ENCODE assay signal across 10 cellular contexts in genomic region chr1:248686815-248687214, GRCh38. TPM values are rescaled to one million over a fixed set of nuclear protein-coding genes. Genes with fewer than 3 reads are reported as not detected.
A peak's percentile ranks its signal among the peaks of the same experiment; 100 is the strongest.
DNase-seq lines count a peak whose midpoint lies in the region; ATAC-seq and TF ChIP-seq lines count a peak whose summit lies in the region.
"Had no signal": no experiment of that assay in that cellular context is flagged by ENCODE, and none has a peak within 500 bp of the region (broad histone marks: within the 10 kb centered on the region; RNA-seq: fewer than 3 reads in every experiment).

No MANE protein-coding gene starts in this region.

- no peaks in the 10 kb centered on the region for H4K20me1 ChIP-seq in DOHH2 (ENCODE audit: control insufficient read depth, insufficient read depth, low read depth, low read length)

- H3K9me3 Mint-ChIP-seq in activated CD4-positive, alpha-beta T cell treated with anti-CD3 and anti-CD28 coated beads, Interleukin-2, amount 10 ng/mL, durations not matched to agents 7 days and 5 days: peaks cover 5% of the 10 kb centered on the region

- no peaks in the 10 kb centered on the region for H3K36me3 Mint-ChIP-seq in activated CD4-positive, alpha-beta T cell treated with anti-CD3 and anti-CD28 coated beads, Interleukin-2, amount 10 ng/mL, durations not matched to agents 7 days and 5 days (ENCODE audit: low read depth)

- peaks cover 6% of the 10 kb centered on the region; the same call in 1 of the 2 replicates for H3K27me3 ChIP-seq in DOHH2 (ENCODE audit: control insufficient read depth, low read length)
- no peaks in the 10 kb centered on the region for H3K27me3 ChIP-seq in effector memory CD4-positive, alpha-beta T cell (replicated peaks; ENCODE audit: control insufficient read depth, insufficient read depth, low read length, poor library complexity, severe bottlenecking)

- no peak overlapping the region for H3K27ac Mint-ChIP-seq in activated CD4-positive, alpha-beta T cell treated with anti-CD3 and anti-CD28 coated beads, Interleukin-2, amount 10 ng/mL, durations not matched to agents 7 days and 5 days
- H3K27ac Mint-ChIP-seq: nephron had no signal

- no peaks in the 10 kb centered on the region for H3K36me3 ChIP-seq in DOHH2 (ENCODE audit: control insufficient read depth, low read length)
- H3K36me3 ChIP-seq in effector memory CD4-positive, alpha-beta T cell (ENCODE audit: control insufficient read depth, insufficient read depth, low read length): no peaks in the 10 kb centered on the region

- H3F3A ChIP-seq in DOHH2 (ENCODE audit: control insufficient read depth, insufficient read depth): no peaks in the 10 kb centered on the region

- H3K4me3 ChIP-seq in DOHH2 (ENCODE audit: low read length): no peak overlapping the region
- H3K4me3 ChIP-seq in effector memory CD4-positive, alpha-beta T cell (ENCODE audit: insufficient read depth, low read depth, low read length, poor library complexity, severe bottlenecking): no peak overlapping the region

- no peaks in the 10 kb centered on the region for H3K9me3 ChIP-seq in DOHH2 (ENCODE audit: control insufficient read depth, insufficient read depth, low read length)
- H3K9me3 ChIP-seq in effector memory CD4-positive, alpha-beta T cell (ENCODE audit: control insufficient read depth, low read length): no peaks in the 10 kb centered on the region

- peak; percentile 46 for TF ChIP-seq CTCF in DOHH2 (IDR thresholded peaks at IDR 0.05; ENCODE audit: low read depth, low read length, poor library complexity, severe bottlenecking)

- no peaks in the 10 kb centered on the region for H3K27me3 Mint-ChIP-seq in activated CD4-positive, alpha-beta T cell treated with anti-CD3 and anti-CD28 coated beads, Interleukin-2, amount 10 ng/mL, durations not matched to agents 7 days and 5 days

- CTCF ChIA-PET in activated CD4-positive, alpha-beta T cell treated with anti-CD3 and anti-CD28 coated beads, Interleukin-2, amount 10 ng/mL, durations not matched to agents 7 days and 5 days (lab: Charles Lee): no interaction called here

- no peaks in the 10 kb centered on the region for H3K79me2 ChIP-seq in DOHH2 (ENCODE audit: control insufficient read depth, low read length)

- no peak overlapping the region for H3K4me2 ChIP-seq in DOHH2 (ENCODE audit: low read length)

- DNase-seq in GM19238 (ENCODE audit: insufficient read length, low spot score) (peak; percentile 39), EL (no peak), NCI-H774 (lab: John Stamatoyannopoulos, UW) (no peak), cardiac septum (ENCODE audit: low spot score) (no peak)
- DNase-seq in activated CD4-positive, alpha-beta T cell treated with anti-CD3 and anti-CD28 coated beads, Interleukin-2, amount 10 ng/mL, durations not matched to agents 7 days and 5 days: peak; percentile 27
- no peak for DNase-seq in effector memory CD4-positive, alpha-beta T cell

- POLR2A ChIA-PET in activated CD4-positive, alpha-beta T cell treated with anti-CD3 and anti-CD28 coated beads, Interleukin-2, amount 10 ng/mL, durations not matched to agents 7 days and 5 days (lab: Charles Lee): no interaction called here

- peak; percentile 88 for ATAC-seq in HG03103 (IDR thresholded peaks at IDR 0.05; ENCODE audit: low read depth, unreplicated experiment)

- H3K4me3 Mint-ChIP-seq in activated CD4-positive, alpha-beta T cell treated with anti-CD3 and anti-CD28 coated beads, Interleukin-2, amount 10 ng/mL, durations not matched to agents 7 days and 5 days: no peak overlapping the region
- H3K4me3 Mint-ChIP-seq: nephron had no signal

- H3K4me1 Mint-ChIP-seq in activated CD4-positive, alpha-beta T cell treated with anti-CD3 and anti-CD28 coated beads, Interleukin-2, amount 10 ng/mL, durations not matched to agents 7 days and 5 days: peaks cover 3% of the 10 kb centered on the region
- H3K4me1 Mint-ChIP-seq: nephron had no signal

- no peak overlapping the region for H3K27ac ChIP-seq in DOHH2 (ENCODE audit: low read depth, low read length)
- no peak overlapping the region for H3K27ac ChIP-seq in effector memory CD4-positive, alpha-beta T cell (ENCODE audit: insufficient read depth, low read length, poor library complexity, severe bottlenecking)

- no peaks in the 10 kb centered on the region for H3K4me1 ChIP-seq in DOHH2 (ENCODE audit: control insufficient read depth, low read length)
- no peaks in the 10 kb centered on the region for H3K4me1 ChIP-seq in effector memory CD4-positive, alpha-beta T cell (ENCODE audit: control insufficient read depth, insufficient read depth, low read length, poor library complexity, severe bottlenecking)

- intact Hi-C loops in cardiac septum (cut with DNase I): no loop called here

- H3K9me2 ChIP-seq in DOHH2 (replicated peaks; ENCODE audit: control insufficient read depth, low read length): no peaks in the 10 kb centered on the region

RNA-seq across cellular contexts. Expression of gene OR14I1, which starts 15.8 kb away (rescaled TPM):
- total RNA-seq in activated CD4-positive, alpha-beta T cell treated with anti-CD3 and anti-CD28 coated beads, Interleukin-2, amount 10 ng/mL, durations not matched to agents 7 days and 5 days: not detected
- not detected for total RNA-seq in cardiac septum
- total RNA-seq: astrocyte had no signal

RNA-seq across cellular contexts. Expression of gene OR2T27, which starts 31.5 kb away (rescaled TPM):
- total RNA-seq in activated CD4-positive, alpha-beta T cell treated with anti-CD3 and anti-CD28 coated beads, Interleukin-2, amount 10 ng/mL, durations not matched to agents 7 days and 5 days: not detected
- not detected for total RNA-seq in cardiac septum
- total RNA-seq: astrocyte had no signal

RNA-seq across cellular contexts. Expression of gene OR2T35, which starts 41.7 kb away (rescaled TPM):
- total RNA-seq in activated CD4-positive, alpha-beta T cell treated with anti-CD3 and anti-CD28 coated beads, Interleukin-2, amount 10 ng/mL, durations not matched to agents 7 days and 5 days: not detected
- total RNA-seq in cardiac septum: not detected
- total RNA-seq: astrocyte had no signal

RNA-seq across cellular contexts. Expression of gene OR2T11, which starts 51.9 kb away (rescaled TPM):
- not detected for total RNA-seq in activated CD4-positive, alpha-beta T cell treated with anti-CD3 and anti-CD28 coated beads, Interleukin-2, amount 10 ng/mL, durations not matched to agents 7 days and 5 days
- not detected for total RNA-seq in cardiac septum
- total RNA-seq: astrocyte had no signal

Comparison
In these comparisons a context has a peak if more than half of its experiments do, and no peak if none do; other contexts are left out.
1. DNase-seq: peak in GM19238 (single experiment) and activated CD4-positive, alpha-beta T cell treated with anti-CD3 and anti-CD28 coated beads, Interleukin-2, amount 10 ng/mL, durations not matched to agents 7 days and 5 days (single experiment); none in EL (single experiment), NCI-H774 (single experiment), effector memory CD4-positive, alpha-beta T cell (0 of 3) and cardiac septum (single experiment).